In the genomic region with DNA sequence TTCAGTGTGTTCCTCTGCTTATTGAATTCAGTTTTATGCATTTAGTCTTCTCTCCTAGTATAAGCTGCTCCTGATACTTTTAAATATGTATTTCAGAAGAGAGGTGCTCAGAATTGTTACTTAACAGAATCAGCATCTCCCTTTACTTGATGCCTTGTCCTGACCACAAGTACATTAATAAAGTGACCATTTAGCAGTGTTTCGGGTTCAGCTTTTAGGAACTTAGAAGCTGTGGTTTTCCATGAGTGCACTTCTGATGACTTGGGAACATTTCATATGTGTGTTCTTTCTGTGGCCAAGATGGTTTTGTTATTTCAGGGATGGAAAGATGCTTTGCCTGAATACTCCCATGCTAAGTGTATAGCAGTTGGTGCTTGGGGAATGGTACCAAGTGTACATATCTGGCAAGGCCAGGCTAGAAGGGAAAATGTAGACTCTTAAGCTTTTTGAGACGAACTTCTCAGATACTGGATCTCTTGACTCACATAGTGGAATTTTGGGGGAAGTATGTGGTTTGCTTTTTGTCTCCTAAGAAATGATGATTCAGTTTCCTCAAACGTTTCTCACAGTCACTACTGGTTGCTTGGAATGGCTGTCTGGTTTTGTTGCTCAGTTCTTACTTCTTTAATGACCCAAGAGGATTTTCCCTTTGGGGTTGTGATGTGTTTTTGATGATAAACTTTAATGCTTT, we compare ENCODE assay signal across 9 cellular contexts. TPM values are rescaled to one million over a fixed set of nuclear protein-coding genes. Genes with fewer than 3 reads are reported as not detected.
DNase-seq lines count a peak whose midpoint lies in the region; TF ChIP-seq lines count a peak whose summit lies in the region.
"Had no signal": no experiment of that assay in that cellular context is flagged by ENCODE, and none has a peak within 500 bp of the region (broad histone marks: within the 10 kb centered on the region; RNA-seq: fewer than 3 reads in every experiment).

No MANE protein-coding gene starts in this region.

- peak overlapping the region; percentile 68 for H3K14ac ChIP-seq in trophoblast cell (ENCODE audit: low read length)

- no peak overlapping the region for H2AK5ac ChIP-seq in trophoblast cell (ENCODE audit: low read length)

- H3K27me3 ChIP-seq in trophoblast cell (ENCODE audit: insufficient read depth, low read length) = no peaks in the 10 kb centered on the region
- H3K27me3 ChIP-seq: suprapubic skin had no signal

- H4K8ac ChIP-seq in trophoblast cell (ENCODE audit: low read depth, low read length) = peak overlapping the region; percentile 39

- peak overlapping the region; percentile 16 for H3K4me2 ChIP-seq in trophoblast cell (ENCODE audit: low read length)

- no peak overlapping the region for H3K9ac ChIP-seq in trophoblast cell (ENCODE audit: low read length)

- H3K18ac ChIP-seq in trophoblast cell (ENCODE audit: low read length) = no peak overlapping the region

- no peak overlapping the region for H2BK120ac ChIP-seq in trophoblast cell (ENCODE audit: insufficient read depth, low read length, poor library complexity)

- H4K12ac ChIP-seq in trophoblast cell (ENCODE audit: low read depth, low read length) = no peak overlapping the region

- H3K4me3 ChIP-seq in cardiac fibroblast (replicated peaks in 1 of 2; ENCODE audit: low read depth in 2 of 2, low read length in 2 of 2) (no peak overlapping the region), trophoblast cell (ENCODE audit: low read depth, low read length) (no peak overlapping the region)
- H3K4me3 ChIP-seq: suprapubic skin had no signal

- peaks cover 18 to 31% of the 10 kb centered on the region in 2 experiments for H3K4me1 ChIP-seq in trophoblast cell (ENCODE audit: control insufficient read depth in 1 of 2, insufficient read depth in 2 of 2, low read length in 2 of 2)

- no peak overlapping the region for H2BK5ac ChIP-seq in trophoblast cell (ENCODE audit: low read depth, low read length, poor library complexity)

- peak overlapping the region; percentile 47 for H2BK12ac ChIP-seq in trophoblast cell (ENCODE audit: low read length)

- TF ChIP-seq CTCF in cardiac fibroblast (IDR thresholded peaks at IDR 0.05; ENCODE audit: low read depth, low read length) = no peak

- peaks cover 2% of the 10 kb centered on the region for H3K79me2 ChIP-seq in trophoblast cell (ENCODE audit: control insufficient read depth, insufficient read depth, low read length, poor library complexity)

- H3K4ac ChIP-seq in trophoblast cell (ENCODE audit: low read depth, low read length) = peak overlapping the region; percentile 46

- no peak overlapping the region for H3K23ac ChIP-seq in trophoblast cell (ENCODE audit: low read length)

- DNase-seq in GM03348 (ENCODE audit: low spot score) = peak; percentile 77
- DNase-seq in NCI-H226 = peak; percentile 89
- peak; percentile 89 to 96 for DNase-seq in cardiac fibroblast (ENCODE audit: low read depth in 2 of 2)
- peak in 1 of 2 donors; percentile 50 for DNase-seq in trophoblast cell
- no peak for DNase-seq in T-helper 9 cell
- no peak for DNase-seq in DMS 273 treated with DMSO at 0.1 percent for 48 hours (lab: John Stamatoyannopoulos, UW)
- DNase-seq in ecto neural progenitor cell (ENCODE audit: low spot score) = no peak
- no peak for DNase-seq in activated CD8-positive, alpha-beta memory T cell treated with anti-CD3 and anti-CD28 coated beads for 24 hours

- no peak overlapping the region for H4K91ac ChIP-seq in trophoblast cell (ENCODE audit: low read depth, low read length)

- no peak overlapping the region for H2AFZ ChIP-seq in trophoblast cell (ENCODE audit: insufficient read depth, low read length, poor library complexity)

- peaks cover 0 to 6% of the 10 kb centered on the region in 2 experiments for H3K36me3 ChIP-seq in trophoblast cell (ENCODE audit: control insufficient read depth in 1 of 2, insufficient read depth in 2 of 2, low read length in 2 of 2)

- peak overlapping the region; percentile 91 for H3K27ac ChIP-seq in trophoblast cell (ENCODE audit: low read depth, low read length)
- H3K27ac ChIP-seq: suprapubic skin had no signal

- H3K9me3 ChIP-seq in trophoblast cell (ENCODE audit: insufficient read depth, low read depth, low read length) = no peaks in the 10 kb centered on the region
- H3K9me3 ChIP-seq: suprapubic skin had no signal

- no CpG with 5 or more reads among the region's 3 CpGs for WGBS in trophoblast cell (ENCODE audit: extremely low coverage, insufficient coverage, insufficient read length)

- H3K79me1 ChIP-seq in trophoblast cell (ENCODE audit: low read length) = peaks cover 8% of the 10 kb centered on the region

RNA-seq across cellular contexts. Expression of a gene that starts 17.2 kb away (rescaled TPM):
- polyA plus RNA-seq in trophoblast cell (2013) = 28.1 and 29.4 TPM in 2 replicates

RNA-seq across cellular contexts. Expression of a gene that starts 47.8 kb away (rescaled TPM):
- polyA plus RNA-seq in trophoblast cell (2013) = not detected in 2 replicates

RNA-seq across cellular contexts. Expression of a gene that starts 55.4 kb away (rescaled TPM):
- 32.4 and 34.1 TPM in 2 replicates for polyA plus RNA-seq in trophoblast cell (2013)

Comparison
In these comparisons a context has a peak if more than half of its experiments do, and no peak if none do; other contexts are left out.
1. DNase-seq: peak in GM03348 (single experiment), NCI-H226 (single experiment) and cardiac fibroblast (2 of 2); none in T-helper 9 cell (single experiment), DMS 273 treated with DMSO at 0.1 percent for 48 hours (single experiment), ecto neural progenitor cell (single experiment) and activated CD8-positive, alpha-beta memory T cell treated with anti-CD3 and anti-CD28 coated beads for 24 hours (single experiment).